ENCODE assay signal across 1 cellular context in the genomic region with DNA sequence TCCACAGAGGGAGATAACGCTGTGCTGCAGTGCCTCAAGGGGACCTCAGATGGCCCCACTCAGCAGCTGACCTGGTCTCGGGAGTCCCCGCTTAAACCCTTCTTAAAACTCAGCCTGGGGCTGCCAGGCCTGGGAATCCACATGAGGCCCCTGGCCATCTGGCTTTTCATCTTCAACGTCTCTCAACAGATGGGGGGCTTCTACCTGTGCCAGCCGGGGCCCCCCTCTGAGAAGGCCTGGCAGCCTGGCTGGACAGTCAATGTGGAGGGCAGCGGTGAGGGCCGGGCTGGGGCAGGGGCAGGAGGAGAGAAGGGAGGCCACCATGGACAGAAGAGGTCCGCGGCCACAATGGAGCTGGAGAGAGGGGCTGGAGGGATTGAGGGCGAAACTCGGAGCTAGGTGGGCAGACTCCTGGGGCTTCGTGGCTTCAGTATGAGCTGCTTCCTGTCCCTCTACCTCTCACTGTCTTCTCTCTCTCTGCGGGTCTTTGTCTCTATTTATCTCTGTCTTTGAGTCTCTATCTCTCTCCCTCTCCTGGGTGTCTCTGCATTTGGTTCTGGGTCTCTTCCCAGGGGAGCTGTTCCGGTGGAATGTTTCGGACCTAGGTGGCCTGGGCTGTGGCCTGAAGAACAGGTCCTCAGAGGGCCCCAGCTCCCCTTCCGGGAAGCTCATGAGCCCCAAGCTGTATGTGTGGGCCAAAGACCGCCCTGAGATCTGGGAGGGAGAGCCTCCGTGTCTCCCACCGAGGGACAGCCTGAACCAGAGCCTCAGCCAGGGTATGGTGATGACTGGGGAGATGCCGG.
TF ChIP-seq lines count a peak whose summit lies in the region.

No MANE protein-coding gene starts in this region.

TF ChIP-seq in GM12878, 131 proteins besides CTCF, POLR2A, EP300 and RAD21 (continued from another document):
- TF ChIP-seq ZBTB4 (CRISPR knock-in tag; IDR thresholded peaks at IDR 0.05) (no peak), SIX5 (IDR thresholded peaks at IDR 0.05; ENCODE audit: low read depth, low read length, severe bottlenecking) (peak; percentile 12), SIN3A (IDR thresholded peaks at IDR 0.05; ENCODE audit: low read depth, low read length) (no peak), POLR2AphosphoS5 (IDR thresholded peaks at IDR 0.05; ENCODE audit: low read length) (no peak; the same call in 1 of the 2 replicates)
- TF ChIP-seq, protein P1, sequence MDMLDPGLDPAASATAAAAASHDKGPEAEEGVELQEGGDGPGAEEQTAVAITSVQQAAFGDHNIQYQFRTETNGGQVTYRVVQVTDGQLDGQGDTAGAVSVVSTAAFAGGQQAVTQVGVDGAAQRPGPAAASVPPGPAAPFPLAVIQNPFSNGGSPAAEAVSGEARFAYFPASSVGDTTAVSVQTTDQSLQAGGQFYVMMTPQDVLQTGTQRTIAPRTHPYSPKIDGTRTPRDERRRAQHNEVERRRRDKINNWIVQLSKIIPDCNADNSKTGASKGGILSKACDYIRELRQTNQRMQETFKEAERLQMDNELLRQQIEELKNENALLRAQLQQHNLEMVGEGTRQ (IDR thresholded peaks at IDR 0.05; ENCODE audit: borderline replicate concordance, low read depth, low read length): no peak
TF ChIP-seq in GM12878: peak in this region for 10.
